19 cellular contexts compared by ENCODE assay signal in the genomic region with DNA sequence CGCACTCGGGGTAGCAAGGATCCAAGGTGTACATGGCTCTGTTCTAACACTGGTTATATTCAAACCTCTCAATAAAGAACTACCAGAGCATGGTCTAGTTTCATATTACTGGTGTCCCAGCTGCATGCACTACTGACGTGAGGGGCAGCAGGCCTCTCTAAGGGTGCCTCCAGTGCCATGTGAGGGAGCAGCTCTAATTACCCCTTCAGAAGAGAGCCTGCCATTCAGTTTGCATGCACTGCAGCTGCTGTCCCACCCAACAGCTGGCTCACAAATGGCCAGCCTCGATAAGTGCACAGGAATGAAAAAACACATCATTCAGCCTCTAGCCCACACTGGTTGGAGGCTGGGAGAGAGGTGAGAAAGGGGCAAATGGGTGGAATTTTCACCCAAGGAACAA.
"Had no signal": no experiment of that assay in that cellular context is flagged by ENCODE, and none has a peak within 500 bp of the region (broad histone marks: within the 10 kb centered on the region; RNA-seq: fewer than 3 reads in every experiment).

No MANE protein-coding gene starts in this region.

- H3K27me3 ChIP-seq: colonic mucosa, gastroesophageal sphincter, neutrophil, suprapubic skin had no signal

- DNase-seq: activated CD4-positive, alpha-beta T cell treated with anti-CD3 and anti-CD28 coated beads for 1 hour; activated CD8-positive, alpha-beta memory T cell treated with anti-CD3 and anti-CD28 coated beads for 24 hours; activated CD8-positive, alpha-beta memory T cell treated with anti-CD3 and anti-CD28 coated beads, Interleukin-2, amount 50 U/mL, for 48 hours; activated effector memory CD4-positive, alpha-beta T cell treated with anti-CD3 and anti-CD28 coated beads, Interleukin-2, amount 50 U/mL, for 16 hours; activated naive CD4-positive, alpha-beta T cell treated with anti-CD3 and anti-CD28 coated beads, Interleukin-2, amount 50 U/mL, for 16 hours; aorta; colonic mucosa; mesenchymal stem cell; natural killer cell; stimulated activated CD4-positive, alpha-beta T cell treated with anti-CD3 and anti-CD28 coated beads, Interleukin-12 subunit alpha, Interleukin-12 subunit beta, amount 100 ng/mL, for 4 hours had no signal

- H3K4me1 Mint-ChIP-seq: central memory CD8-positive, alpha-beta T cell had no signal

- H3K4me1 ChIP-seq: colonic mucosa, parathyroid adenoma had no signal

- H3K36me3 Mint-ChIP-seq: immature natural killer cell, natural killer cell had no signal

- H2AFZ ChIP-seq: parathyroid adenoma had no signal

- H3K27ac Mint-ChIP-seq: immature natural killer cell; natural killer cell; stimulated activated naive CD8-positive, alpha-beta T cell treated with anti-CD3 and anti-CD28 coated beads, Interleukin-15, Interleukin-2, amounts not matched to agents 100 ng/mL and 50 ng/mL, for 24 hours; type B pancreatic cell had no signal

- H3K9ac ChIP-seq: parathyroid adenoma had no signal

- H3K27ac ChIP-seq: colonic mucosa, gastroesophageal sphincter, neutrophil, parathyroid adenoma, suprapubic skin, VCaP had no signal

- H3K36me3 ChIP-seq: colonic mucosa, gastroesophageal sphincter, neutrophil, suprapubic skin had no signal

- H3K79me2 ChIP-seq: parathyroid adenoma had no signal

- H3K4me3 Mint-ChIP-seq: central memory CD8-positive, alpha-beta T cell; immature natural killer cell; natural killer cell; stimulated activated naive CD8-positive, alpha-beta T cell treated with anti-CD3 and anti-CD28 coated beads, Interleukin-15, Interleukin-2, amounts not matched to agents 100 ng/mL and 50 ng/mL, for 24 hours; type B pancreatic cell had no signal

- ATAC-seq: gastroesophageal sphincter had no signal

- H3K9me3 Mint-ChIP-seq: central memory CD8-positive, alpha-beta T cell; natural killer cell; stimulated activated naive CD8-positive, alpha-beta T cell treated with anti-CD3 and anti-CD28 coated beads, Interleukin-15, Interleukin-2, amounts not matched to agents 100 ng/mL and 50 ng/mL, for 24 hours had no signal

- H3K4me3 ChIP-seq: colonic mucosa, gastroesophageal sphincter, suprapubic skin had no signal

- H3K9me3 ChIP-seq: colonic mucosa, neutrophil, suprapubic skin had no signal

- H3K27me3 Mint-ChIP-seq: central memory CD8-positive, alpha-beta T cell; stimulated activated naive CD8-positive, alpha-beta T cell treated with anti-CD3 and anti-CD28 coated beads, Interleukin-15, Interleukin-2, amounts not matched to agents 100 ng/mL and 50 ng/mL, for 24 hours; type B pancreatic cell had no signal
